ENCODE assay signal across 1 cellular context in the genomic region with DNA sequence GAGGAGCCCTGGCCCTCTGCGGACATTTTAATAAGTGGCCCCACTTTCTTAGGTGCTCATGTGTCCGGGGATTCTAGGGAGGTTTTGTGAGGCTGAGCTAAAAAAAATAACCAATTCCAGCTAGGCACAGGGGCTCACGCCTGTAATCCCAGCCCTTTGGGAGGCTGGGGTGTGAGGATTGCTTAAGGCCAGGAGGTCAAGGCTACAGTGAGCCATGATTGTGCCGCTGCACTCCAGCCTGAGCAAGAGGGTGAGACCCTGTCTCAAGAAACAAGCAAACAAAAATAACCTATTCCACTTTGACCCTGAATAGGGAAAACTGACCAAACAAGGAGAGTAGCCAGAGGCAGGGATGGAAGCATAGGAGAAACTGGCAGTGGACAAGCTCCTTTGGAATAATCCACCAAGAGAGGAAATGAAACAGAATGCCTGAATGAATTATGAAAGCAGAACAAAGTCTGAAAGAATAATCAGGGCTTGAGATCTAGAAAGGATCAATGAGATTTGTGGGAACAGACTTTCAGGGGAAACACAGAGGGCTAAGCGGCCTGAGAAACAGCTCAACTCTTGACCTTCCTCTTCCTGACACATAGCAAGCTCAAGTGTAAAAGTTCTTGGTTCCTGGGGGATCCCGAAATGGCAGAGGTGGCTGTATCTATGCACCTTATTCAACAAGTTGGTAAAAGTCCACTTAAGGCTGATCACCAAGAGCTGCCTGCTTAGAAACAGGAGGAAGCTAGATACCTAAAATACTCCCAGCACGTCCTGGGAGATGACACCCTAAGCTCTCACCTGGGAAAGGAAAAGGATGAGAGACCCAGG.
TF ChIP-seq lines count a peak whose summit lies in the region.

No MANE protein-coding gene starts in this region.

TF ChIP-seq in GM12878, 131 proteins besides CTCF, POLR2A, EP300 and RAD21 (continued from another document):
- TF ChIP-seq, protein P1, sequence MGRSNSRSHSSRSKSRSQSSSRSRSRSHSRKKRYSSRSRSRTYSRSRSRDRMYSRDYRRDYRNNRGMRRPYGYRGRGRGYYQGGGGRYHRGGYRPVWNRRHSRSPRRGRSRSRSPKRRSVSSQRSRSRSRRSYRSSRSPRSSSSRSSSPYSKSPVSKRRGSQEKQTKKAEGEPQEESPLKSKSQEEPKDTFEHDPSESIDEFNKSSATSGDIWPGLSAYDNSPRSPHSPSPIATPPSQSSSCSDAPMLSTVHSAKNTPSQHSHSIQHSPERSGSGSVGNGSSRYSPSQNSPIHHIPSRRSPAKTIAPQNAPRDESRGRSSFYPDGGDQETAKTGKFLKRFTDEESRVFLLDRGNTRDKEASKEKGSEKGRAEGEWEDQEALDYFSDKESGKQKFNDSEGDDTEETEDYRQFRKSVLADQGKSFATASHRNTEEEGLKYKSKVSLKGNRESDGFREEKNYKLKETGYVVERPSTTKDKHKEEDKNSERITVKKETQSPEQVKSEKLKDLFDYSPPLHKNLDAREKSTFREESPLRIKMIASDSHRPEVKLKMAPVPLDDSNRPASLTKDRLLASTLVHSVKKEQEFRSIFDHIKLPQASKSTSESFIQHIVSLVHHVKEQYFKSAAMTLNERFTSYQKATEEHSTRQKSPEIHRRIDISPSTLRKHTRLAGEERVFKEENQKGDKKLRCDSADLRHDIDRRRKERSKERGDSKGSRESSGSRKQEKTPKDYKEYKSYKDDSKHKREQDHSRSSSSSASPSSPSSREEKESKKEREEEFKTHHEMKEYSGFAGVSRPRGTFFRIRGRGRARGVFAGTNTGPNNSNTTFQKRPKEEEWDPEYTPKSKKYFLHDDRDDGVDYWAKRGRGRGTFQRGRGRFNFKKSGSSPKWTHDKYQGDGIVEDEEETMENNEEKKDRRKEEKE (IDR thresholded peaks at IDR 0.05), result no peak
- TF ChIP-seq RUNX3 (IDR thresholded peaks at IDR 0.05; ENCODE audit: low read length) (peak; percentile 73), NR2C1 (IDR thresholded peaks at IDR 0.05) (no peak), SUZ12 (IDR thresholded peaks at IDR 0.05; ENCODE audit: unreplicated experiment) (no peak)
